In genomic region chr4:2647403-2648158, GRCh38 we compare ENCODE assay signal across 16 cellular contexts.
DNase-seq lines count a peak whose midpoint lies in the region; ATAC-seq and TF ChIP-seq lines count a peak whose summit lies in the region.
"Had no signal": no experiment of that assay in that cellular context is flagged by ENCODE, and none has a peak within 500 bp of the region (broad histone marks: within the 10 kb centered on the region; RNA-seq: fewer than 3 reads in every experiment).

No MANE protein-coding gene starts in this region.

- no peak overlapping the region for H2AK5ac ChIP-seq in H9 (ENCODE audit: insufficient read length, low read length)

- no peaks in the 10 kb centered on the region for H3K27me3 ChIP-seq in H9 (ENCODE audit: insufficient read depth, low read length)
- H3K27me3 ChIP-seq: pancreas, tibial nerve had no signal

- no peaks in the 10 kb centered on the region for H4K20me1 ChIP-seq in H9 (ENCODE audit: control insufficient read depth, insufficient read depth, insufficient read length)

- H2BK12ac ChIP-seq in H9 (ENCODE audit: insufficient read length, low read depth, low read length) = no peak overlapping the region

- no peaks in the 10 kb centered on the region for H3K9me3 ChIP-seq in H9 (ENCODE audit: control insufficient read depth, low read depth, low read length)
- H3K9me3 ChIP-seq: pancreas, tibial nerve had no signal

- H3K9me3 Mint-ChIP-seq in H9 = no peaks in the 10 kb centered on the region
- H3K9me3 Mint-ChIP-seq in activated CD4-positive, alpha-beta memory T cell treated with anti-CD3 and anti-CD28 coated beads, Interleukin-2, amount 10 ng/mL, durations not matched to agents 7 days and 5 days = no peaks in the 10 kb centered on the region
- no peaks in the 10 kb centered on the region for H3K9me3 Mint-ChIP-seq in osteocyte (ENCODE audit: unreplicated experiment)
- H3K9me3 Mint-ChIP-seq: GM23338 had no signal

- H3K27me3 Mint-ChIP-seq in H9 (ENCODE audit: low read depth) (no peaks in the 10 kb centered on the region), osteocyte (ENCODE audit: unreplicated experiment) (no peaks in the 10 kb centered on the region)
- H3K27me3 Mint-ChIP-seq in activated CD4-positive, alpha-beta memory T cell treated with anti-CD3 and anti-CD28 coated beads, Interleukin-2, amount 10 ng/mL, durations not matched to agents 7 days and 5 days = no peaks in the 10 kb centered on the region

- no peak overlapping the region for H3K18ac ChIP-seq in H9 (ENCODE audit: insufficient read length, low read depth, low read length)

- no peak overlapping the region for H4K91ac ChIP-seq in H9 (ENCODE audit: insufficient read length, low read depth, low read length)

- H3K4me1 ChIP-seq in H9 (ENCODE audit: insufficient read depth, low read length) = no peaks in the 10 kb centered on the region
- H3K4me1 ChIP-seq: pancreas, tibial nerve had no signal

- H3K79me1 ChIP-seq in H9 (ENCODE audit: insufficient read depth, low read depth, low read length, poor library complexity, severe bottlenecking) = no peaks in the 10 kb centered on the region

- H2BK15ac ChIP-seq in H9 (ENCODE audit: low read depth, low read length) = no peak overlapping the region

- H4K8ac ChIP-seq in H9 (replicated peaks; ENCODE audit: insufficient read length, low read depth, low read length) = no peak overlapping the region

- H4K5ac ChIP-seq in H9 (ENCODE audit: insufficient read length, low read depth, low read length) = no peak overlapping the region

- H3K9ac ChIP-seq in H9 (ENCODE audit: extremely low read depth, insufficient read length, low read length) = no peak overlapping the region

- H3K14ac ChIP-seq in H9 (ENCODE audit: insufficient read depth, low read length) = no peak overlapping the region; the same call in 1 of the 2 replicates

- no peak for TF ChIP-seq CTCF in H9 (conservative IDR thresholded peaks at IDR 0.05)
- no peak for TF ChIP-seq CTCF in osteocyte (IDR thresholded peaks at IDR 0.05)
- TF ChIP-seq CTCF in GM13976 (IDR thresholded peaks at IDR 0.05; ENCODE audit: borderline replicate concordance, control extremely low read depth, extremely low read depth, insufficient read depth, missing control alignments) = no peak

- no peak overlapping the region for H3K4ac ChIP-seq in H9 (ENCODE audit: low read depth, low read length)

- no peak overlapping the region for H2BK5ac ChIP-seq in H9 (ENCODE audit: insufficient read length, low read length)

- H2BK120ac ChIP-seq in H9 (ENCODE audit: low read depth, low read length, poor library complexity, severe bottlenecking) = no peak overlapping the region

- H3K56ac ChIP-seq in H9 (ENCODE audit: insufficient read length, low read depth, low read length) = no peak overlapping the region

- in situ Hi-C loops in GM13976 (cut with MboI; ENCODE audit: low sequenced_read_pairs, unreplicated experiment) = no loop called here

- no peak overlapping the region for H3K4me2 ChIP-seq in H9 (ENCODE audit: insufficient read depth, insufficient read length, low read length)
- H3K4me2 ChIP-seq: GM23338, smooth muscle cell had no signal

- no peaks in the 10 kb centered on the region for H3K23me2 ChIP-seq in H9 (ENCODE audit: insufficient read length, low read depth, low read length, poor library complexity, severe bottlenecking)

- H2AFZ ChIP-seq in H9 (ENCODE audit: low read length) = no peak overlapping the region
- H2AFZ ChIP-seq: GM23338 had no signal

- peaks cover 6 to 7% of the 10 kb centered on the region in 2 experiments; a peak in 2 of 4 replicates for H3K4me1 Mint-ChIP-seq in H9
- peaks cover 14% of the 10 kb centered on the region for H3K4me1 Mint-ChIP-seq in activated CD4-positive, alpha-beta memory T cell treated with anti-CD3 and anti-CD28 coated beads, Interleukin-2, amount 10 ng/mL, durations not matched to agents 7 days and 5 days
- H3K4me1 Mint-ChIP-seq in osteocyte (ENCODE audit: unreplicated experiment) = peaks cover 11% of the 10 kb centered on the region

- no peak overlapping the region for H3K27ac ChIP-seq in H9 (ENCODE audit: insufficient read length, low read depth, low read length)
- H3K27ac ChIP-seq: pancreas, tibial nerve had no signal

- no peaks in the 10 kb centered on the region for H3K79me2 ChIP-seq in H9 (ENCODE audit: insufficient read depth, low read length)

- no peak overlapping the region for H3K4me3 Mint-ChIP-seq in H9
- H3K4me3 Mint-ChIP-seq in activated CD4-positive, alpha-beta memory T cell treated with anti-CD3 and anti-CD28 coated beads, Interleukin-2, amount 10 ng/mL, durations not matched to agents 7 days and 5 days = no peak overlapping the region
- no peak overlapping the region for H3K4me3 Mint-ChIP-seq in osteocyte (ENCODE audit: unreplicated experiment)
- H3K4me3 Mint-ChIP-seq: GM23338 had no signal

- ATAC-seq in HG03280 (IDR thresholded peaks at IDR 0.05; ENCODE audit: unreplicated experiment) (no peak), HG02678 (IDR thresholded peaks at IDR 0.05; ENCODE audit: unreplicated experiment) (no peak)
- ATAC-seq: GM23338 had no signal

- H3K36me3 Mint-ChIP-seq in H9 (ENCODE audit: insufficient read depth in 1 of 3, low read depth in 3 of 3) = peaks cover 29 to 77% (median 51%) of the 10 kb centered on the region in 3 experiments
- H3K36me3 Mint-ChIP-seq in activated CD4-positive, alpha-beta memory T cell treated with anti-CD3 and anti-CD28 coated beads, Interleukin-2, amount 10 ng/mL, durations not matched to agents 7 days and 5 days (ENCODE audit: low read depth) = peaks cover 51% of the 10 kb centered on the region
- H3K36me3 Mint-ChIP-seq in osteocyte (ENCODE audit: unreplicated experiment) = peaks cover 36% of the 10 kb centered on the region

- no peak overlapping the region for H2BK20ac ChIP-seq in H9 (ENCODE audit: low read depth, low read length, poor library complexity, severe bottlenecking)

- POLR2A ChIA-PET in activated CD4-positive, alpha-beta memory T cell treated with anti-CD3 and anti-CD28 coated beads, Interleukin-2, amount 10 ng/mL, durations not matched to agents 7 days and 5 days (lab: Charles Lee) = no interaction called here

- H3K27ac Mint-ChIP-seq in H9 (peak overlapping the region; percentile 58 to 96 (median 88); a peak in 4 of 7 replicates), osteocyte (ENCODE audit: unreplicated experiment) (no peak overlapping the region)
- no peak overlapping the region for H3K27ac Mint-ChIP-seq in activated CD4-positive, alpha-beta memory T cell treated with anti-CD3 and anti-CD28 coated beads, Interleukin-2, amount 10 ng/mL, durations not matched to agents 7 days and 5 days
- H3K27ac Mint-ChIP-seq: GM23338 had no signal

- DNase-seq in H9 (no peak), NCI-H187 (lab: John Stamatoyannopoulos, UW) (peak; percentile 74 to 82), osteocyte (ENCODE audit: extremely low spot score, unreplicated experiment) (peak; percentile 42), GM13976 (ENCODE audit: low spot score) (no peak)
- DNase-seq in activated CD4-positive, alpha-beta memory T cell treated with anti-CD3 and anti-CD28 coated beads, Interleukin-2, amount 10 ng/mL, durations not matched to agents 7 days and 5 days = peak; percentile 7
- DNase-seq: activated naive CD4-positive, alpha-beta T cell treated with anti-CD3 and anti-CD28 coated beads, Interleukin-2, amount 50 U/mL, for 16 hours; AML-193; Calu3; NCI-H524; SIG-M5 had no signal

- WGBS in H9 (ENCODE audit: extremely low coverage, insufficient read length, low lambda C conversion rate) = no CpG with 5 or more reads among the region's 10 CpGs

- no peak overlapping the region for H3K23ac ChIP-seq in H9 (ENCODE audit: insufficient read length, low read depth, low read length)

- H3T11ph ChIP-seq in H9 (ENCODE audit: low read length) = no peak overlapping the region

- CTCF ChIA-PET in activated CD4-positive, alpha-beta memory T cell treated with anti-CD3 and anti-CD28 coated beads, Interleukin-2, amount 10 ng/mL, durations not matched to agents 7 days and 5 days (lab: Charles Lee) = no interaction called here

Comparison
In these comparisons a context has a peak if more than half of its experiments do, and no peak if none do; other contexts are left out.
1. DNase-seq: peak in NCI-H187 (2 of 2), activated CD4-positive, alpha-beta memory T cell treated with anti-CD3 and anti-CD28 coated beads, Interleukin-2, amount 10 ng/mL, durations not matched to agents 7 days and 5 days (single experiment) and osteocyte (single experiment); none in H9 (single experiment) and GM13976 (single experiment).
2. H3K27ac Mint-ChIP-seq: peak in H9 (3 of 3); none in activated CD4-positive, alpha-beta memory T cell treated with anti-CD3 and anti-CD28 coated beads, Interleukin-2, amount 10 ng/mL, durations not matched to agents 7 days and 5 days (single experiment) and osteocyte (single experiment).